18 cellular contexts compared by ENCODE assay signal in genomic region chr11:75365711-75366181, GRCh38. TPM values are rescaled to one million over a fixed set of nuclear protein-coding genes. Genes with fewer than 3 reads are reported as not detected.
A peak's percentile ranks its signal among the peaks of the same experiment; 100 is the strongest.
DNase-seq lines count a peak whose midpoint lies in the region; ATAC-seq, FAIRE-seq and TF ChIP-seq lines count a peak whose summit lies in the region.
"Had no signal": no experiment of that assay in that cellular context is flagged by ENCODE, and none has a peak within 500 bp of the region (broad histone marks: within the 10 kb centered on the region; RNA-seq: fewer than 3 reads in every experiment).

No MANE protein-coding gene starts in this region.

- intact Hi-C loops in K562 (cut with micrococcal nuclease): no loop called here
- intact Hi-C loops in Calu3 (cut with micrococcal nuclease; ENCODE audit: unreplicated experiment): no loop called here

- ATAC-seq in K562 (no peak), HG03280 (IDR thresholded peaks at IDR 0.05; ENCODE audit: unreplicated experiment) (no peak), HG02798 (IDR thresholded peaks at IDR 0.05; ENCODE audit: poor library complexity, unreplicated experiment) (no peak), HG02623 (IDR thresholded peaks at IDR 0.05; ENCODE audit: unreplicated experiment) (no peak)
- ATAC-seq: left ventricle myocardium superior had no signal

- H3K9ac ChIP-seq in K562 (ENCODE audit: insufficient read depth in 1 of 2, low read depth in 2 of 2, low read length in 2 of 2) (no peak overlapping the region), mesendoderm (ENCODE audit: low read length) (no peak overlapping the region)
- H3K9ac ChIP-seq: parathyroid adenoma had no signal

- H3K27me3 Mint-ChIP-seq in Calu3 (ENCODE audit: unreplicated experiment): peaks cover 13% of the 10 kb centered on the region

- no peak for TF ChIP-seq RAD21 in K562 (CRISPR knock-in tag; conservative IDR thresholded peaks at IDR 0.05 in 1 of 2, IDR thresholded peaks at IDR 0.05 in 1 of 2)

- H3K4me3 ChIP-seq in K562 (no peak overlapping the region), mesendoderm (ENCODE audit: low read length) (no peak overlapping the region)

- no peak overlapping the region for H3K18ac ChIP-seq in mesendoderm (ENCODE audit: low read length)

- TF ChIP-seq POLR2A in K562 (conservative IDR thresholded peaks at IDR 0.05): no peak

- no peaks in the 10 kb centered on the region for H3K79me1 ChIP-seq in mesendoderm (ENCODE audit: low read length)

- H2AFZ ChIP-seq in K562 (ENCODE audit: low read depth, low read length): no peak overlapping the region
- H2AFZ ChIP-seq: parathyroid adenoma had no signal

- in situ Hi-C loops in K562 (cut with MboI): no loop called here

- H3K56ac ChIP-seq in mesendoderm (ENCODE audit: low read length): no peak overlapping the region

- H3K9me3 ChIP-seq in K562 (replicated peaks; ENCODE audit: control insufficient read depth, insufficient read depth, low read depth, low read length): peaks cover 4% of the 10 kb centered on the region; the same call in 1 of the 2 replicates

- TF ChIP-seq EP300 in K562 (IDR thresholded peaks at IDR 0.05; ENCODE audit: low read length): no peak

- H2BK5ac ChIP-seq in mesendoderm (ENCODE audit: low read length): no peak overlapping the region

- H3K23ac ChIP-seq in mesendoderm (ENCODE audit: low read length): no peak overlapping the region

- H3K36me3 Mint-ChIP-seq in Calu3 (ENCODE audit: insufficient read depth, unreplicated experiment): no peaks in the 10 kb centered on the region

- H4K5ac ChIP-seq in mesendoderm (ENCODE audit: low read length): no peak overlapping the region

- H3K4me2 ChIP-seq in K562 (ENCODE audit: insufficient read depth, low read length): no peak overlapping the region
- no peak overlapping the region for H3K4me2 ChIP-seq in mesendoderm (ENCODE audit: low read length)

- no peak for TF ChIP-seq CTCF in K562 (IDR thresholded peaks at IDR 0.05 in 2 of 3, conservative IDR thresholded peaks at IDR 0.05 in 1 of 3; ENCODE audit: insufficient read depth in 2 of 3, low read depth in 1 of 3, low read length in 3 of 3)
- TF ChIP-seq CTCF in Calu3 (IDR thresholded peaks at IDR 0.05; ENCODE audit: unreplicated experiment): no peak

- POLR2A ChIA-PET in K562 (lab: Yijun Ruan, JAX): interaction anchor here (0.7 kb wide), 1 partner anchor 109 kb away, joined by 3 read pairs; no protein-coding TSS in a partner anchor

- H3K79me2 ChIP-seq in K562 (ENCODE audit: control insufficient read depth, insufficient read depth, low read length) (no peaks in the 10 kb centered on the region), mesendoderm (ENCODE audit: control insufficient read depth, insufficient read depth, low read length) (no peaks in the 10 kb centered on the region)
- H3K79me2 ChIP-seq: parathyroid adenoma had no signal

- H3K27ac Mint-ChIP-seq in Calu3 (ENCODE audit: unreplicated experiment): no peak overlapping the region

- peaks cover 10% of the 10 kb centered on the region for H3K4me1 Mint-ChIP-seq in Calu3 (ENCODE audit: low read depth, unreplicated experiment)

- H3K36me3 ChIP-seq in K562 (ENCODE audit: control insufficient read depth, insufficient read depth, low read length) (no peaks in the 10 kb centered on the region), mesendoderm (ENCODE audit: control insufficient read depth, insufficient read depth, low read length) (no peaks in the 10 kb centered on the region)

- WGBS in K562 (ENCODE audit: insufficient coverage, low coverage, missing lambda C conversion rate): 79% methylated on average over 2 of the region's 2 CpGs
- no CpG with 5 or more reads among the region's 2 CpGs for WGBS in mesendoderm (ENCODE audit: extremely low coverage, insufficient coverage, low lambda C conversion rate)

- H2AK5ac ChIP-seq in mesendoderm (ENCODE audit: low read length): no peak overlapping the region

- no peak overlapping the region for H2BK120ac ChIP-seq in mesendoderm (ENCODE audit: low read depth, low read length)

- H4K8ac ChIP-seq in mesendoderm (ENCODE audit: low read depth, low read length): no peak overlapping the region

- peaks cover 0 to 4% of the 10 kb centered on the region in 2 experiments; a peak in 2 of 5 replicates for H3K4me1 ChIP-seq in K562 (replicated peaks in 1 of 2; ENCODE audit: control insufficient read depth in 2 of 2, insufficient read depth in 2 of 2, low read length in 2 of 2)
- H3K4me1 ChIP-seq in mesendoderm (ENCODE audit: control insufficient read depth, low read depth, low read length): no peaks in the 10 kb centered on the region
- H3K4me1 ChIP-seq: parathyroid adenoma had no signal

- H4K20me1 ChIP-seq in K562 (replicated peaks; ENCODE audit: control insufficient read depth, insufficient read depth, low read length): no peaks in the 10 kb centered on the region

- H3K27ac ChIP-seq in K562 (ENCODE audit: extremely low read depth, low read depth, low read length): no peak overlapping the region
- no peak overlapping the region for H3K27ac ChIP-seq in mesendoderm (ENCODE audit: low read depth, low read length)
- H3K27ac ChIP-seq: parathyroid adenoma, VCaP had no signal

- H3K4ac ChIP-seq in mesendoderm (ENCODE audit: low read depth, low read length): no peak overlapping the region

- H3K9me3 Mint-ChIP-seq in Calu3 (ENCODE audit: low read depth, unreplicated experiment): no peaks in the 10 kb centered on the region

- CTCF ChIA-PET in K562 (lab: Yijun Ruan, JAX; ENCODE audit: low intra/inter-chr PET ratio): no interaction called here
- CTCF ChIA-PET in Calu3 (lab: Charles Lee): no interaction called here

- H3K4me3 Mint-ChIP-seq in Calu3 (ENCODE audit: low read depth, unreplicated experiment): no peak overlapping the region

- BruUV-seq in K562 (replicated peaks; lab: Mats Ljungman, UMichigan) (no TSS peak), Calu3 (replicated peaks; lab: Mats Ljungman, UMichigan) (no TSS peak)

- no peaks in the 10 kb centered on the region for H3K9me1 ChIP-seq in K562 (ENCODE audit: control insufficient read depth, insufficient read depth, low read length)

- DNase-seq in CD1c-positive myeloid dendritic cell (ENCODE audit: extremely low spot score) (peak; percentile 91), M059J (ENCODE audit: low read depth) (peak; percentile 31), K562 (ENCODE audit: extremely low read depth in 1 of 4, low spot score in 3 of 4) (no peak), mesendoderm (no peak), Calu3 (no peak)
- DNase-seq: activated CD8-positive, alpha-beta memory T cell treated with anti-CD3 and anti-CD28 coated beads, Interleukin-2, amount 50 U/mL, for 4 hours; left ventricle myocardium superior; NCI-H1105 treated with DMSO at 0.1 percent for 48 hours; NCI-H524; SHP77; stimulated activated CD4-positive, alpha-beta T cell treated with anti-CD3 and anti-CD28 coated beads, Interleukin-2, amount 100 ng/mL, for 24 hours; stimulated activated naive CD4-positive, alpha-beta T cell treated with Interleukin-2 at 50 U/mL for 16 hours had no signal

- H2BK15ac ChIP-seq in mesendoderm (replicated peaks; ENCODE audit: low read depth): peak overlapping the region; percentile 74

- H3K27me3 ChIP-seq in K562 (ENCODE audit: control insufficient read depth in 2 of 2, insufficient read depth in 2 of 2, low read length in 2 of 2) (no peaks in the 10 kb centered on the region), mesendoderm (ENCODE audit: insufficient read depth, low read length, poor library complexity) (no peaks in the 10 kb centered on the region)

- no peak for FAIRE-seq in K562 (lab: Jason Lieb, UNC)
- FAIRE-seq: G401.6 had no signal

RNA-seq across cellular contexts. Expression of gene ARRB1, which starts 14.3 kb away (rescaled TPM):
- total RNA-seq in M059J (2014; rRNA removed; shearing (Covaris generic)): 5.8 and 9.1 TPM in 2 replicates
- 58.4 and 169 TPM in 2 replicates for total RNA-seq in K562 (2011; cell fraction: chromatin; rRNA removed; ENCODE audit: low replicate concordance)
- total RNA-seq in K562 (2011; cell fraction: nucleolus; rRNA removed): 93.3 and 107 TPM in 2 replicates
- total RNA-seq in K562 (2011; cell fraction: nucleoplasm; rRNA removed): 70.8 and 73.7 TPM in 2 replicates
- total RNA-seq in K562 (2014; rRNA removed) (21.8 and 27.6 TPM in 2 replicates), K562 (2014; rRNA removed; fragmentation: Illumina TruSeq; extraction: Trizol) (22.9 and 28.5 TPM in 2 replicates), K562 (2015; rRNA removed; fragmentation: Illumina TruSeq; extraction: Trizol) (41.7 and 43.5 TPM in 2 replicates), K562 (2021) (43.6 and 45.4 TPM in 2 replicates), Calu3 (2022) (8.7 and 12.8 TPM in 2 replicates)
- polyA plus RNA-seq in K562 (2011; rRNA removed) (26.2 and 30.8 TPM in 2 replicates), K562 (2014; fragmentation: Illumina TruSeq; extraction: Trizol) (35.6 and 38.4 TPM in 2 replicates), K562 (2014; fragmentation: Nextera tagmentation; extraction: Ambion mirVana) (10 to 100 TPM in 1 of 2 experiments, 1 to 10 TPM in 1; 6.6 to 13.1 TPM), K562 (2014; rRNA removed) (24.2 and 30.6 TPM in 2 replicates)
- 28.6 and 44.2 TPM in 2 replicates for polyA plus RNA-seq in K562 (2011; cell fraction: cytosol; rRNA removed)
- 30.8 and 44.9 TPM in 2 replicates for polyA plus RNA-seq in K562 (2011; cell fraction: nucleus; rRNA removed)
- polyA plus RNA-seq in K562 (2012): 33.4 and 35.1 TPM in 2 replicates
- polyA minus RNA-seq in K562 (2011; rRNA and poly(A)+ RNA removed): 80.3 and 121 TPM in 2 replicates
- 31.7 and 45.7 TPM in 2 replicates for polyA minus RNA-seq in K562 (2011; cell fraction: cytosol; rRNA and poly(A)+ RNA removed)
- polyA minus RNA-seq in K562 (2011; cell fraction: nucleus; rRNA and poly(A)+ RNA removed): 63.5 and 65.3 TPM in 2 replicates
- polyA plus RNA-seq in mesendoderm (2013, experiment 1 of 2): 42.6 TPM
- polyA plus RNA-seq in mesendoderm (2013, experiment 2 of 2): 43.2 TPM

RNA-seq across cellular contexts. Expression of gene RPS3, which starts 33.6 kb away (rescaled TPM):
- total RNA-seq in M059J (2014; rRNA removed; shearing (Covaris generic)): 795 and 1,166 TPM in 2 replicates
- 368 and 416 TPM in 2 replicates for total RNA-seq in K562 (2011; cell fraction: chromatin; rRNA removed; ENCODE audit: low replicate concordance)
- 577 and 735 TPM in 2 replicates for total RNA-seq in K562 (2011; cell fraction: nucleolus; rRNA removed)
- total RNA-seq in K562 (2011; cell fraction: nucleoplasm; rRNA removed): 828 and 1,575 TPM in 2 replicates
- total RNA-seq in K562 (2014; rRNA removed) (2,700 and 3,102 TPM in 2 replicates), K562 (2014; rRNA removed; fragmentation: Illumina TruSeq; extraction: Trizol) (3,530 and 3,738 TPM in 2 replicates), K562 (2015; rRNA removed; fragmentation: Illumina TruSeq; extraction: Trizol) (3,411 and 3,679 TPM in 2 replicates), K562 (2021) (3,592 and 3,622 TPM in 2 replicates), Calu3 (2022) (1,650 and 1,749 TPM in 2 replicates)
- polyA plus RNA-seq in K562 (2011; rRNA removed) (3,472 and 4,261 TPM in 2 replicates), K562 (2014; fragmentation: Illumina TruSeq; extraction: Trizol) (4,042 and 4,231 TPM in 2 replicates), K562 (2014; fragmentation: Nextera tagmentation; extraction: Ambion mirVana) (1,000 to 10,000 TPM; 5,693 to 5,771 TPM), K562 (2014; rRNA removed) (3,097 and 3,731 TPM in 2 replicates)
- polyA plus RNA-seq in K562 (2011; cell fraction: cytosol; rRNA removed): 3,466 and 4,968 TPM in 2 replicates
- 1,428 and 2,203 TPM in 2 replicates for polyA plus RNA-seq in K562 (2011; cell fraction: nucleus; rRNA removed)
- 4,980 and 5,479 TPM in 2 replicates for polyA plus RNA-seq in K562 (2012)
- 1,903 and 2,025 TPM in 2 replicates for polyA minus RNA-seq in K562 (2011; rRNA and poly(A)+ RNA removed)
- polyA minus RNA-seq in K562 (2011; cell fraction: cytosol; rRNA and poly(A)+ RNA removed): 774 and 918 TPM in 2 replicates
- 197 and 395 TPM in 2 replicates for polyA minus RNA-seq in K562 (2011; cell fraction: nucleus; rRNA and poly(A)+ RNA removed)
- 6,635 TPM for polyA plus RNA-seq in mesendoderm (2013, experiment 1 of 2)
- 6,755 TPM for polyA plus RNA-seq in mesendoderm (2013, experiment 2 of 2)

Comparison
In these comparisons a context has a peak if more than half of its experiments do, and no peak if none do; other contexts are left out.
1. DNase-seq: peak in CD1c-positive myeloid dendritic cell (single experiment) and M059J (single experiment); none in K562 (0 of 4), mesendoderm (single experiment) and Calu3 (single experiment).